ENCODE assay signal across 1 cellular context in the genomic region with DNA sequence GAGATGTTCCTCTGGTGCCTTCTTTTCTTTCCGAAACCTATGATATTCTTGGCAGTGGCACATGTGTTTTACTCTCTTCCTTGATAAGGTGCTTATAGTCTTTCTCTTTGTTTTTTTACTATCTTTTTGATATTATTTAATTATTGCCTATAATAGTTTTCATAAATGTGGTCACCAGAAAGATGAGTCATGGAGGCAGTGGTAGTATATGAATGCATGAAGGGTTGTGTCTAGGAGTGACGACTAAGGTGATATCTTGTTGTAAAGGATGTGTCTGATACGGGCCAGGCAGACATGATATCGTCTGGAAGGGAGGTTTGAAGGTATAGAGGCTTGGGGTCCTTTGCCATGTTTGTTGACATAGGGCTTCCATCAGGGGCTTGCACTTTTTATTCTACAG.
TF ChIP-seq lines count a peak whose summit lies in the region.

No MANE protein-coding gene starts in this region.

TF ChIP-seq in SK-N-SH, 30 proteins besides CTCF, POLR2A, EP300 and RAD21:
- no peak for TF ChIP-seq MEF2A (IDR thresholded peaks at IDR 0.05; ENCODE audit: borderline replicate concordance, low read depth)
- TF ChIP-seq TAF1 (IDR thresholded peaks at IDR 0.05; ENCODE audit: borderline replicate concordance, low read depth, low read length) = no peak
- no peak for TF ChIP-seq POLR2AphosphoS5 (IDR thresholded peaks at IDR 0.05; ENCODE audit: low read depth, low read length)
- TF ChIP-seq GABPA (IDR thresholded peaks at IDR 0.05; ENCODE audit: low read depth) = no peak
- TF ChIP-seq, protein P1, sequence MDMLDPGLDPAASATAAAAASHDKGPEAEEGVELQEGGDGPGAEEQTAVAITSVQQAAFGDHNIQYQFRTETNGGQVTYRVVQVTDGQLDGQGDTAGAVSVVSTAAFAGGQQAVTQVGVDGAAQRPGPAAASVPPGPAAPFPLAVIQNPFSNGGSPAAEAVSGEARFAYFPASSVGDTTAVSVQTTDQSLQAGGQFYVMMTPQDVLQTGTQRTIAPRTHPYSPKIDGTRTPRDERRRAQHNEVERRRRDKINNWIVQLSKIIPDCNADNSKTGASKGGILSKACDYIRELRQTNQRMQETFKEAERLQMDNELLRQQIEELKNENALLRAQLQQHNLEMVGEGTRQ (IDR thresholded peaks at IDR 0.05; ENCODE audit: borderline replicate concordance, low read depth, low read length) = no peak
